In genomic region chr12:68069276-68069675, GRCh38 we compare ENCODE assay signal across 21 cellular contexts.
"Had no signal": no experiment of that assay in that cellular context is flagged by ENCODE, and none has a peak within 500 bp of the region (broad histone marks: within the 10 kb centered on the region; RNA-seq: fewer than 3 reads in every experiment).

No MANE protein-coding gene starts in this region.

- H3K9me3 Mint-ChIP-seq: type B pancreatic cell had no signal

- H3K27ac Mint-ChIP-seq: memory B cell; mesothelial cell of epicardium; nephron progenitor cell; stimulated activated memory B cell treated with anti-CD40 and anti-IgM and Interleukin-4, amounts not matched to agents 10 μg/mL and 1 μg/mL and 100 μg/mL, for 72 hours; type B pancreatic cell had no signal

- H3K36me3 ChIP-seq: lower lobe of right lung, prostate gland, spleen, tibial artery had no signal

- H3K4me1 ChIP-seq: lower lobe of right lung, prostate gland, testis, tibial artery had no signal

- H3K36me3 Mint-ChIP-seq: type B pancreatic cell had no signal

- H3K27ac ChIP-seq: dorsolateral prefrontal cortex, lower lobe of right lung, prostate gland, skin epidermis, spleen, testis, tibial artery had no signal

- ATAC-seq: left ventricle myocardium superior; mucosa of descending colon; right cardiac atrium; stimulated activated memory B cell treated with anti-CD40 and anti-IgM and Interleukin-4, amounts not matched to agents 10 μg/mL and 1 μg/mL and 100 μg/mL, for 72 hours; stimulated activated naive CD8-positive, alpha-beta T cell treated with anti-CD3 and anti-CD28 coated beads, Interleukin-15, Interleukin-2, amounts not matched to agents 100 U/mL and 50 U/mL, for 24 hours had no signal

- H3K4me3 Mint-ChIP-seq: memory B cell; mesothelial cell of epicardium; nephron progenitor cell; stimulated activated memory B cell treated with anti-CD40 and anti-IgM and Interleukin-4, amounts not matched to agents 10 μg/mL and 1 μg/mL and 100 μg/mL, for 72 hours; type B pancreatic cell had no signal

- H3K27me3 ChIP-seq: dorsolateral prefrontal cortex, spleen, testis, tibial artery had no signal

- H3K4me1 Mint-ChIP-seq: mesothelial cell of epicardium, nephron progenitor cell had no signal

- H3K9me3 ChIP-seq: prostate gland, testis, tibial artery had no signal

- H3K27me3 Mint-ChIP-seq: memory B cell; naive B cell; stimulated activated memory B cell treated with anti-CD40 and anti-IgM and Interleukin-4, amounts not matched to agents 10 μg/mL and 1 μg/mL and 100 μg/mL, for 72 hours; type B pancreatic cell had no signal

- DNase-seq: dorsolateral prefrontal cortex; effector CD4-positive, alpha-beta T cell; left ventricle myocardium superior; lower lobe of right lung; mucosa of descending colon; naive B cell; nephron progenitor cell; nucleus accumbens; right cardiac atrium; spleen; stimulated activated CD4-positive, alpha-beta T cell treated with anti-CD3 and anti-CD28 coated beads, Interleukin-4, amount 100 ng/mL, for 4 hours; stimulated activated naive CD8-positive, alpha-beta T cell treated with anti-CD3 and anti-CD28 coated beads, Interleukin-15, Interleukin-2, amounts not matched to agents 100 U/mL and 50 U/mL, for 24 hours; substantia nigra; testis; tibial artery had no signal

- H3K4me3 ChIP-seq: dorsolateral prefrontal cortex, lower lobe of right lung, mucosa of descending colon, prostate gland, skin epidermis, spleen, testis, tibial artery had no signal
